In the genomic region with DNA sequence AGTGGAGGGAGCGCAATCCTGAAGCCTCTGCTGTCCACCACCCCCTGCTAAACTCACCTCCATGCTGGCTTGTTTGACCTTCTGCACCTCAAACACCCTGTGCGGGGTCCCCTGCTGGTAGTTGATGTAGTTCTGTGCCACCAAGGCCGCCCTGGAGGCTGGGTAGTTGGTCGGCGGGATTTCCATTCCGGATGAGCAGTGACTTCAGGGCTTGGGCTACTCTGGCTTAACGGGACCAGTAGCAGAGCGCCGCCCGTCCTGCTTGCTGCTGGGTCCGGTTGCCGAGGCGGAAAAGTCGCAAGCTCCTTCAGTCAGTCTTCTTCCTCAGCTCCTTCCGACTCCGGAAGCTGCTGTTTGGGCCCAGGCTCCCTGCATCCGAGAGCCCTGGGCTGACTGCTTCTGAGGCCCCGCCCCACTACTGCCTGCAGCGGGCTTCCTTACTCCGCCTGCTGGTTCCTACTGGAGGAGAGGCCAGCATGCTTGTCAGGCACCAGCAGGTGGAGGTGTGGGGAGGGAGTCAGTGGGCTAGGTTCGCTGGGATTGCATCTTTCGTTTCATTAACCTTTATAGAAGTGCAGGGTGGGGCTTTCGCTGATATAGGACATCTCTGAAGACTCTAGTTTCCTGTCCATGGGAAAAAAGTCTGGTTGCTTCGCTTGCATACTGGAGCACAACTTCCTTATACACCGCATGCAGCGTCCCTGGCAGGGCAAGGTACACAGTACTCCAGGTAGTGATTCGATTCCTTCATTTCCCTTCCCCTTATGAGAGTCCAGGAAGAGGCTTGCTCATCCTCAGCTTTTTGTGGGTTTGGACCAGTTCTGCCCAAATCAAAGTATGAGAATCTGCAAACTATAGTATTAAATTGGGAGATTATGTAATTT, we compare ENCODE assay signal across 8 cellular contexts. TPM values are rescaled to one million over a fixed set of nuclear protein-coding genes. Genes with fewer than 3 reads are reported as not detected.
DNase-seq lines count a peak whose midpoint lies in the region; ATAC-seq and TF ChIP-seq lines count a peak whose summit lies in the region.

A gene with protein sequence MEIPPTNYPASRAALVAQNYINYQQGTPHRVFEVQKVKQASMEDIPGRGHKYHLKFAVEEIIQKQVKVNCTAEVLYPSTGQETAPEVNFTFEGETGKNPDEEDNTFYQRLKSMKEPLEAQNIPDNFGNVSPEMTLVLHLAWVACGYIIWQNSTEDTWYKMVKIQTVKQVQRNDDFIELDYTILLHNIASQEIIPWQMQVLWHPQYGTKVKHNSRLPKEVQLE (minus strand): TSS at position 356 of the 884 bp plus-strand sequence. CDS start 170 bp downstream, at position 186.

- peaks cover 12 to 32% (median 22%) of the 10 kb centered on the region in 4 donors for H3K4me1 Mint-ChIP-seq in CD4-positive, alpha-beta memory T cell
- peaks cover 9% of the 10 kb centered on the region for H3K4me1 Mint-ChIP-seq in chondrocyte (ENCODE audit: low read depth)

- CTCF ChIA-PET in CD4-positive, alpha-beta memory T cell (lab: Charles Lee; ENCODE audit: partially characterized antibody), result interaction anchor here (0.6 to 4.1 kb wide), 14 partner anchors 11 to 131 kb away, joined by 3 to 51 read pairs (median 6); a partner anchor contains a TSS

- peak within 1 kb of the TSS; percentile 63 for H3K27ac ChIP-seq in CD4-positive, alpha-beta memory T cell (ENCODE audit: low read depth, low read length)
- H3K27ac ChIP-seq in HL-60 (replicated peaks), result peak within 1 kb of the TSS; percentile 68

- H3K9me3 ChIP-seq in CD4-positive, alpha-beta memory T cell (ENCODE audit: control insufficient read depth in 1 of 2, low read length in 2 of 2), result no peaks in the 10 kb centered on the region

- TF ChIP-seq CTCF in HL-60 (IDR thresholded peaks at IDR 0.05; ENCODE audit: insufficient read depth, low read length) (peak; percentile 10), chondrocyte (IDR thresholded peaks at IDR 0.05) (peak; percentile 80)

- no peaks in the 10 kb centered on the region for H3K9me3 Mint-ChIP-seq in CD4-positive, alpha-beta memory T cell
- H3K9me3 Mint-ChIP-seq in chondrocyte (ENCODE audit: low read depth), result no peaks in the 10 kb centered on the region

- H3K36me3 ChIP-seq in CD4-positive, alpha-beta memory T cell (ENCODE audit: insufficient read depth, low read length), result peaks cover 8% of the 10 kb centered on the region

- no peaks in the 10 kb centered on the region for H3K27me3 Mint-ChIP-seq in CD4-positive, alpha-beta memory T cell
- no peaks in the 10 kb centered on the region for H3K27me3 Mint-ChIP-seq in chondrocyte (ENCODE audit: low read depth)

- peaks cover 19% of the 10 kb centered on the region for H3K4me1 ChIP-seq in CD4-positive, alpha-beta memory T cell (ENCODE audit: insufficient read depth, low read length)

- peak within 1 kb of the TSS; percentile 92 to 99 (median 96) for H3K4me3 Mint-ChIP-seq in CD4-positive, alpha-beta memory T cell
- H3K4me3 Mint-ChIP-seq in chondrocyte (ENCODE audit: unreplicated experiment), result peak within 1 kb of the TSS; percentile 76

- no peaks in the 10 kb centered on the region for H3K27me3 ChIP-seq in CD4-positive, alpha-beta memory T cell (ENCODE audit: insufficient read depth, low read length)
- no peaks in the 10 kb centered on the region for H3K27me3 ChIP-seq in HL-60 (ENCODE audit: insufficient read depth, poor library complexity, severe bottlenecking)

- POLR2A ChIA-PET in CD4-positive, alpha-beta memory T cell (lab: Charles Lee; ENCODE audit: partially characterized antibody), result interaction anchor here (0.9 to 2.3 kb wide), 4 partner anchors 9 to 50 kb away, joined by 3 to 10 read pairs (median 6); a partner anchor contains a TSS

- peak; percentile 99 for ATAC-seq in GM19463 (IDR thresholded peaks at IDR 0.05; ENCODE audit: unreplicated experiment)

- peaks cover 16 to 38% of the 10 kb centered on the region in 2 donors for H3K36me3 Mint-ChIP-seq in CD4-positive, alpha-beta memory T cell
- H3K36me3 Mint-ChIP-seq in chondrocyte (ENCODE audit: low read depth), result peaks cover 10% of the 10 kb centered on the region

- intact Hi-C loops in CD4-positive, alpha-beta memory T cell (cut with micrococcal nuclease), result loop anchor here (1.0 to 10.0 kb wide), 5 partner anchors 13 to 1892 kb away; a partner anchor contains a TSS

- H3K27ac Mint-ChIP-seq in CD4-positive, alpha-beta memory T cell, result peak within 1 kb of the TSS; percentile 81 to 97 (median 96)
- peak within 1 kb of the TSS; percentile 85 for H3K27ac Mint-ChIP-seq in chondrocyte (ENCODE audit: unreplicated experiment)

- H3K4me3 ChIP-seq in CD4-positive, alpha-beta memory T cell (ENCODE audit: low read length in 2 of 2), result peak within 1 kb of the TSS; percentile 62 to 64
- H3K4me3 ChIP-seq in HL-60 (replicated peaks; ENCODE audit: insufficient read depth, low read length), result peak within 1 kb of the TSS; percentile 41

- DNase-seq in CD4-positive, alpha-beta memory T cell, result peak; percentile 76 to 89 (median 79)
- DNase-seq in HL-60 (ENCODE audit: low read depth in 1 of 2, low spot score in 1 of 2), result peak; percentile 31 to 90
- DNase-seq in activated CD4-positive, alpha-beta T cell treated with anti-CD3 and anti-CD28 coated beads for 24 hours (ENCODE audit: low read depth in 2 of 2), result peak; percentile 52 to 71
- DNase-seq in chondrocyte (ENCODE audit: low spot score), result peak; percentile 91
- DNase-seq in islet precursor cell, result peak; percentile 98
- peak; percentile 50 to 60 for DNase-seq in stimulated activated CD4-positive, alpha-beta T cell treated with anti-CD3 and anti-CD28 coated beads, Interleukin-15, amount 100 ng/mL, for 1 hour (ENCODE audit: low read depth in 1 of 2, low spot score in 1 of 2)
- no peak for DNase-seq in T1000 (lab: John Stamatoyannopoulos, UW)

RNA-seq across cellular contexts. Expression of the gene that starts here (rescaled TPM):
- total RNA-seq in CD4-positive, alpha-beta memory T cell, result 1 to 10 TPM; 7.7 to 8.1 TPM
- polyA plus RNA-seq in CD4-positive, alpha-beta memory T cell, result 10 to 100 TPM; 14.3 to 27.5 TPM
- 3.3 to 6.3 TPM (median 3.4 TPM) in 3 replicates for total RNA-seq in chondrocyte
